In the genomic region with DNA sequence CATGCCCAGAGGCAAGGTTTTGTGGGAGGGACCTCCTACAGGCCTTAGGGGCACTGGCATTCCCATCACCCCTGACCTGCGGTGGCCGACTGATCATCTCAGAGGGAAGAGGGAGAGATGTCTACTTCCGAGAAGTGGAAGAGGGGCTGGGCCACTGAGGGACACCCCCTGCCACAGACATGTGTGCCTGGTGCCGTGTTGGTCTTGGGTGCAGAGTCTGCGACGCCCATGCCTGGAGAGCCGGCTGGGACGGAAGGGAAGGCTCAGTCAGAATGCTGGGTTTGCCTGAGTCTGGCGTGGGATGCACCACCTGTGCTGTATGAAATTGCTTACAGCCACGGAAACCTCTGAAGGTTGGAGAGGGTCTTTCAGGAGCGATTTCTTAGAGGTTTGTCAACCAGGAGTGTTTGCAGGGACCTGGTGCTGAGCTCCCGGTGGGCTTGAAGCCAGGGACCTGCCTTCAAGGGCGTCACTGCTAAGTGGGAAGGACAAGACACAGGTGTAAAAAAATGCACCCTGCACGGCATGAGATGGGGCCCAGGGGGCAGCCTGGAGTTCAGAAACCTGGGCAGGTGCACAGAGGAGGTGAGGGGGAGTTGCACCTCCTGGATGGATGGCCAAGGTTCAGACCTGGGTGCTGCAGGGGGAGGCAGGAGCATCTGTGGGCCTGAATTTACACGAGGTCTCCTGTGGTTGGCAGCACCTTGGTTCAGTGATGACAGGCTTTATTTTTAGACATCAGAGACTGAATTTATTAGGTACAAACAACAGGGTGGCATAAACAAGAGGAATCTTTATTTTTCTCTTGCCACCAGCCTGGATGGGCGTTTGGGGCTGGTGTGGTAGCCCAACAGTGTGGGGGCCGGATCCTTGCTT, we compare ENCODE assay signal across 21 cellular contexts.
"Had no signal": no experiment of that assay in that cellular context is flagged by ENCODE, and none has a peak within 500 bp of the region (broad histone marks: within the 10 kb centered on the region; RNA-seq: fewer than 3 reads in every experiment).

No MANE protein-coding gene starts in this region.

- H3K27me3 Mint-ChIP-seq: activated CD4-positive, alpha-beta T cell treated with anti-CD3 and anti-CD28 coated beads, Interleukin-2, amount 10 ng/mL, durations not matched to agents 7 days and 5 days; progenitor cell of endocrine pancreas; stimulated activated naive B cell treated with anti-CD40 and anti-IgM and Interleukin-4, amounts not matched to agents 10 μg/mL and 1 μg/mL and 100 μg/mL, for 72 hours had no signal

- H3K27ac Mint-ChIP-seq: activated CD4-positive, alpha-beta memory T cell treated with anti-CD3 and anti-CD28 coated beads, Interleukin-2, amount 10 ng/mL, durations not matched to agents 7 days and 5 days; activated CD4-positive, alpha-beta T cell treated with anti-CD3 and anti-CD28 coated beads, Interleukin-2, amount 10 ng/mL, durations not matched to agents 7 days and 5 days; activated naive CD8-positive, alpha-beta T cell; progenitor cell of endocrine pancreas; stimulated activated naive B cell treated with anti-CD40 and anti-IgM and Interleukin-4, amounts not matched to agents 10 μg/mL and 1 μg/mL and 100 μg/mL, for 72 hours had no signal

- DNase-seq: activated CD4-positive, alpha-beta memory T cell treated with anti-CD3 and anti-CD28 coated beads, Interleukin-2, amount 10 ng/mL, durations not matched to agents 7 days and 5 days; activated CD4-positive, alpha-beta T cell treated with anti-CD3 and anti-CD28 coated beads for 1 hour; activated CD4-positive, alpha-beta T cell treated with anti-CD3 and anti-CD28 coated beads, Interleukin-2, amount 10 ng/mL, durations not matched to agents 7 days and 5 days; activated naive CD4-positive, alpha-beta T cell; activated T-cell treated with anti-CD3 and anti-CD28 coated beads, Interleukin-2, amount 50 U/mL, for 48 hours; central memory CD4-positive, alpha-beta T cell; heart right ventricle; mesendoderm; mucosa of descending colon; nephron progenitor cell; ovary; stimulated activated CD4-positive, alpha-beta T cell treated with anti-CD3 and anti-CD28 coated beads, Interleukin-1b, Interleukin-23, amount 100 ng/mL, for 48 hours; stimulated activated naive B cell treated with anti-CD40 and anti-IgM and Interleukin-4, amounts not matched to agents 10 μg/mL and 1 μg/mL and 100 μg/mL, for 72 hours; stomach had no signal

- H3K4me3 ChIP-seq: heart right ventricle, lung, mucosa of descending colon, ovary, smooth muscle cell, stomach, tibial artery had no signal

- H3K27me3 ChIP-seq: heart right ventricle, neutrophil, ovary, stomach, tibial artery had no signal

- H3K4me2 ChIP-seq: smooth muscle cell had no signal

- H3K4me1 Mint-ChIP-seq: activated CD4-positive, alpha-beta memory T cell treated with anti-CD3 and anti-CD28 coated beads, Interleukin-2, amount 10 ng/mL, durations not matched to agents 7 days and 5 days; activated CD4-positive, alpha-beta T cell treated with anti-CD3 and anti-CD28 coated beads, Interleukin-2, amount 10 ng/mL, durations not matched to agents 7 days and 5 days; stimulated activated naive B cell treated with anti-CD40 and anti-IgM and Interleukin-4, amounts not matched to agents 10 μg/mL and 1 μg/mL and 100 μg/mL, for 72 hours had no signal

- H3K9me3 Mint-ChIP-seq: activated CD4-positive, alpha-beta memory T cell treated with anti-CD3 and anti-CD28 coated beads, Interleukin-2, amount 10 ng/mL, durations not matched to agents 7 days and 5 days; activated CD4-positive, alpha-beta T cell treated with anti-CD3 and anti-CD28 coated beads, Interleukin-2, amount 10 ng/mL, durations not matched to agents 7 days and 5 days had no signal

- H3K36me3 ChIP-seq: neutrophil, ovary had no signal

- ATAC-seq: left lobe of liver; mucosa of descending colon; stimulated activated naive B cell treated with anti-CD40 and anti-IgM and Interleukin-4, amounts not matched to agents 10 μg/mL and 1 μg/mL and 100 μg/mL, for 72 hours had no signal

- H3K27ac ChIP-seq: heart right ventricle, neutrophil, ovary, stomach, tibial artery had no signal

- H3K9me3 ChIP-seq: mucosa of descending colon, neutrophil, ovary, stomach, tibial artery had no signal

- H3K4me1 ChIP-seq: stomach had no signal

- H3K4me3 Mint-ChIP-seq: activated CD4-positive, alpha-beta memory T cell treated with anti-CD3 and anti-CD28 coated beads, Interleukin-2, amount 10 ng/mL, durations not matched to agents 7 days and 5 days; activated CD4-positive, alpha-beta T cell treated with anti-CD3 and anti-CD28 coated beads, Interleukin-2, amount 10 ng/mL, durations not matched to agents 7 days and 5 days; activated naive CD8-positive, alpha-beta T cell; nephron progenitor cell; stimulated activated naive B cell treated with anti-CD40 and anti-IgM and Interleukin-4, amounts not matched to agents 10 μg/mL and 1 μg/mL and 100 μg/mL, for 72 hours had no signal

- H3K36me3 Mint-ChIP-seq: activated naive CD8-positive, alpha-beta T cell had no signal
